1 cellular context compared by ENCODE assay signal in the genomic region with DNA sequence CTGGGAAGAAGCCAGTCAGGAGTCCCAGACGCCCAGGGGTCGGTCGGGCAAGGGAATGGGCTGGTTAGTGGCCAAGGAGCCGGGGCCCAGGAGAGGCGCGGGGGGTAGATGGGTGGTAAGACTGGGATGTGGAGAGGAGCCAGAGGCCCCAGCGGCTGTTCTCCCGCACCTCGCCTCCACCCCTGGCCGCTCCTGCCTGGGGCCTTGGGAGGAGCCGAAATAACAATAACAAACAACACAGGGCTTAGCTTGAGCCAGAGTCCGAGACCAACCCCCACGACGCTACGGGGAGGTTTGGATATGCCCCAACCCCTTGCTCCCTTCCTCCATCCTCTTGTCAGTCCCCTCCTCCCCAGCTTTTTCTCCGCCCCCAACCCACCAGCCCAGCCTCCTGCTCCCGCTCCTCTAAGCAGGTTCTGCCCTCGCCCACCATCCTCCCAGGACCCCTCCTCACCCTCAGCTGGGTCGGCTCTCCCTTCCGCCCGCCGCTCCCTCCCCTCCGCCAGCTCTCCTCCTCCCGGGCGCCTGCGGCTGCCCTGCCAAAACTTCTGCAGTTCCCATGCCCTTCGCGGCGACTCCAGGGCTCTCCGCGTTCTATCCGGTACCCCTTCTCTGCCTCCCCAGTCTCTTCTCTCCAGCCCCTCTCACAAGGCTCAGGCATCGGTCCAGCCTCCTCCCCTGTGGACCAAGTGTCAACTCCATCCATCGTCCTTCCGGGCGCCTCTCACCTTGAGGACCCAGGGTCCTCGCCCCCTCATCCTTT.
TF ChIP-seq lines count a peak whose summit lies in the region.

No MANE protein-coding gene starts in this region.

TF ChIP-seq in HEK293, 187 proteins besides CTCF, POLR2A, EP300 and RAD21 (continued from another document):
- peak; percentile 82 for TF ChIP-seq GLIS1 (tag by site-specific recombination; IDR thresholded peaks at IDR 0.05)
- peak; percentile 29; the same call in 1 of the 2 replicates for TF ChIP-seq SP2 (tag by site-specific recombination; IDR thresholded peaks at IDR 0.05)
- no peak for TF ChIP-seq ZNF707 (tag by site-specific recombination; IDR thresholded peaks at IDR 0.05)
- peak; percentile 31; the same call in 1 of the 2 replicates for TF ChIP-seq ZBTB20 (tag by site-specific recombination; IDR thresholded peaks at IDR 0.05)
- TF ChIP-seq, protein P1, sequence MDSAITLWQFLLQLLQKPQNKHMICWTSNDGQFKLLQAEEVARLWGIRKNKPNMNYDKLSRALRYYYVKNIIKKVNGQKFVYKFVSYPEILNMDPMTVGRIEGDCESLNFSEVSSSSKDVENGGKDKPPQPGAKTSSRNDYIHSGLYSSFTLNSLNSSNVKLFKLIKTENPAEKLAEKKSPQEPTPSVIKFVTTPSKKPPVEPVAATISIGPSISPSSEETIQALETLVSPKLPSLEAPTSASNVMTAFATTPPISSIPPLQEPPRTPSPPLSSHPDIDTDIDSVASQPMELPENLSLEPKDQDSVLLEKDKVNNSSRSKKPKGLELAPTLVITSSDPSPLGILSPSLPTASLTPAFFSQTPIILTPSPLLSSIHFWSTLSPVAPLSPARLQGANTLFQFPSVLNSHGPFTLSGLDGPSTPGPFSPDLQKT (IDR thresholded peaks at IDR 0.05; ENCODE audit: borderline replicate concordance, low read depth, low read length) = no peak
- TF ChIP-seq, protein P2, sequence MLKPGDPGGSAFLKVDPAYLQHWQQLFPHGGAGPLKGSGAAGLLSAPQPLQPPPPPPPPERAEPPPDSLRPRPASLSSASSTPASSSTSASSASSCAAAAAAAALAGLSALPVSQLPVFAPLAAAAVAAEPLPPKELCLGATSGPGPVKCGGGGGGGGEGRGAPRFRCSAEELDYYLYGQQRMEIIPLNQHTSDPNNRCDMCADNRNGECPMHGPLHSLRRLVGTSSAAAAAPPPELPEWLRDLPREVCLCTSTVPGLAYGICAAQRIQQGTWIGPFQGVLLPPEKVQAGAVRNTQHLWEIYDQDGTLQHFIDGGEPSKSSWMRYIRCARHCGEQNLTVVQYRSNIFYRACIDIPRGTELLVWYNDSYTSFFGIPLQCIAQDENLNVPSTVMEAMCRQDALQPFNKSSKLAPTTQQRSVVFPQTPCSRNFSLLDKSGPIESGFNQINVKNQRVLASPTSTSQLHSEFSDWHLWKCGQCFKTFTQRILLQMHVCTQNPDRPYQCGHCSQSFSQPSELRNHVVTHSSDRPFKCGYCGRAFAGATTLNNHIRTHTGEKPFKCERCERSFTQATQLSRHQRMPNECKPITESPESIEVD (tag by site-specific recombination; IDR thresholded peaks at IDR 0.05) = no peak
- TF ChIP-seq EGR2 (tag by site-specific recombination; IDR thresholded peaks at IDR 0.05; ENCODE audit: low read depth) = peak; percentile 18; the same call in 1 of the 2 replicates
- no peak for TF ChIP-seq ZNF169 (tag by site-specific recombination; IDR thresholded peaks at IDR 0.05)
- no peak for TF ChIP-seq GLI2 (tag by site-specific recombination; IDR thresholded peaks at IDR 0.05; ENCODE audit: borderline replicate concordance, low read depth)
- TF ChIP-seq KLF16 (tag by site-specific recombination; IDR thresholded peaks at IDR 0.05) = no peak
- TF ChIP-seq, protein P3, sequence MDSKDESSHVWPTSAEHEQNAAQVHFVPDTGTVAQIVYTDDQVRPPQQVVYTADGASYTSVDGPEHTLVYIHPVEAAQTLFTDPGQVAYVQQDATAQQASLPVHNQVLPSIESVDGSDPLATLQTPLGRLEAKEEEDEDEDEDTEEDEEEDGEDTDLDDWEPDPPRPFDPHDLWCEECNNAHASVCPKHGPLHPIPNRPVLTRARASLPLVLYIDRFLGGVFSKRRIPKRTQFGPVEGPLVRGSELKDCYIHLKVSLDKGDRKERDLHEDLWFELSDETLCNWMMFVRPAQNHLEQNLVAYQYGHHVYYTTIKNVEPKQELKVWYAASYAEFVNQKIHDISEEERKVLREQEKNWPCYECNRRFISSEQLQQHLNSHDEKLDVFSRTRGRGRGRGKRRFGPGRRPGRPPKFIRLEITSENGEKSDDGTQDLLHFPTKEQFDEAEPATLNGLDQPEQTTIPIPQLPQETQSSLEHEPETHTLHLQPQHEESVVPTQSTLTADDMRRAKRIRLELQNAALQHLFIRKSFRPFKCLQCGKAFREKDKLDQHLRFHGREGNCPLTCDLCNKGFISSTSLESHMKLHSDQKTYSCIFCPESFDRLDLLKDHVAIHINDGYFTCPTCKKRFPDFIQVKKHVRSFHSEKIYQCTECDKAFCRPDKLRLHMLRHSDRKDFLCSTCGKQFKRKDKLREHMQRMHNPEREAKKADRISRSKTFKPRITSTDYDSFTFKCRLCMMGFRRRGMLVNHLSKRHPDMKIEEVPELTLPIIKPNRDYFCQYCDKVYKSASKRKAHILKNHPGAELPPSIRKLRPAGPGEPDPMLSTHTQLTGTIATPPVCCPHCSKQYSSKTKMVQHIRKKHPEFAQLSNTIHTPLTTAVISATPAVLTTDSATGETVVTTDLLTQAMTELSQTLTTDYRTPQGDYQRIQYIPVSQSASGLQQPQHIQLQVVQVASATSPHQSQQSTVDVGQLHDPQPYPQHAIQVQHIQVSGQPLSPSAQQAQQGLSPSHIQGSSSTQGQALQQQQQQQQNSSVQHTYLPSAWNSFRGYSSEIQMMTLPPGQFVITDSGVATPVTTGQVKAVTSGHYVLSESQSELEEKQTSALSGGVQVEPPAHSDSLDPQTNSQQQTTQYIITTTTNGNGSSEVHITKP (tag by site-specific recombination; IDR thresholded peaks at IDR 0.05) = peak; percentile 77
- peak; percentile 44 for TF ChIP-seq WT1 (tag by site-specific recombination; IDR thresholded peaks at IDR 0.05)
- TF ChIP-seq ZNF701 (tag by site-specific recombination; IDR thresholded peaks at IDR 0.05) = no peak
- TF ChIP-seq, protein P4, sequence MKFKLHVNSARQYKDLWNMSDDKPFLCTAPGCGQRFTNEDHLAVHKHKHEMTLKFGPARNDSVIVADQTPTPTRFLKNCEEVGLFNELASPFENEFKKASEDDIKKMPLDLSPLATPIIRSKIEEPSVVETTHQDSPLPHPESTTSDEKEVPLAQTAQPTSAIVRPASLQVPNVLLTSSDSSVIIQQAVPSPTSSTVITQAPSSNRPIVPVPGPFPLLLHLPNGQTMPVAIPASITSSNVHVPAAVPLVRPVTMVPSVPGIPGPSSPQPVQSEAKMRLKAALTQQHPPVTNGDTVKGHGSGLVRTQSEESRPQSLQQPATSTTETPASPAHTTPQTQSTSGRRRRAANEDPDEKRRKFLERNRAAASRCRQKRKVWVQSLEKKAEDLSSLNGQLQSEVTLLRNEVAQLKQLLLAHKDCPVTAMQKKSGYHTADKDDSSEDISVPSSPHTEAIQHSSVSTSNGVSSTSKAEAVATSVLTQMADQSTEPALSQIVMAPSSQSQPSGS (tag by site-specific recombination; IDR thresholded peaks at IDR 0.05; ENCODE audit: low read depth) = no peak
- TF ChIP-seq ZNF830 (tag by site-specific recombination; IDR thresholded peaks at IDR 0.05; ENCODE audit: low read depth) = no peak
- TF ChIP-seq ZNF626 (tag by site-specific recombination; IDR thresholded peaks at IDR 0.05) = no peak
